ENCODE assay signal across 9 cellular contexts in genomic region chr2:231673348-231673770, GRCh38. TPM values are rescaled to one million over a fixed set of nuclear protein-coding genes. Genes with fewer than 3 reads are reported as not detected.
DNase-seq lines count a peak whose midpoint lies in the region; ATAC-seq and TF ChIP-seq lines count a peak whose summit lies in the region.
"Had no signal": no experiment of that assay in that cellular context is flagged by ENCODE, and none has a peak within 500 bp of the region (broad histone marks: within the 10 kb centered on the region; RNA-seq: fewer than 3 reads in every experiment).

No MANE protein-coding gene starts in this region.

- no peak overlapping the region for H3K4me3 ChIP-seq in cardiac muscle cell
- H3K4me3 ChIP-seq in skin epidermis, result peak overlapping the region in 2 of 7 experiments; percentile 5 to 15
- H3K4me3 ChIP-seq in A673 (ENCODE audit: low read depth, low read length, poor library complexity, severe bottlenecking), result no peak overlapping the region

- H3K4me1 ChIP-seq in cardiac muscle cell (ENCODE audit: low read depth) (peaks cover 43% of the 10 kb centered on the region), A673 (ENCODE audit: insufficient read depth, low read length, poor library complexity, severe bottlenecking) (peaks cover 14% of the 10 kb centered on the region)

- no TSS peak for BruUV-seq in A673 (replicated peaks; lab: Mats Ljungman, UMichigan)

- peak; percentile 41 for DNase-seq in NCI-H1092 treated with DMSO at 0.1 percent for 48 hours (lab: John Stamatoyannopoulos, UW)
- DNase-seq in NCI-H1092 (lab: John Stamatoyannopoulos, UW), result no peak
- DNase-seq in RWPE1 (ENCODE audit: low spot score), result no peak
- DNase-seq in cardiac muscle cell (ENCODE audit: low read depth in 1 of 2, low spot score in 1 of 2), result peak; percentile 76 to 81
- DNase-seq in A673 (ENCODE audit: low spot score), result no peak
- no peak for DNase-seq in HK-2 (ENCODE audit: unreplicated experiment)

- intact Hi-C loops in A673 (cut with micrococcal nuclease; ENCODE audit: unreplicated experiment), result loop anchor here (10.0 kb wide), 1 partner anchor 111 kb away; the partner anchor contains the start of genes COPS7B and PDE6D

- TF ChIP-seq CTCF in RWPE1 (conservative IDR thresholded peaks at IDR 0.05; ENCODE audit: low read depth), result no peak
- TF ChIP-seq CTCF in cardiac muscle cell (IDR thresholded peaks at IDR 0.05; ENCODE audit: low read depth, low read length), result no peak
- no peak for TF ChIP-seq CTCF in A673 (conservative IDR thresholded peaks at IDR 0.05; ENCODE audit: low read depth, low read length)

- CTCF ChIA-PET in RWPE1 (lab: Yijun Ruan, JAX) (interaction anchor here (0.6 to 8.1 kb wide), 3 partner anchors 41 to 196 kb away, joined by 4 to 111 read pairs (median 7); no protein-coding TSS in a partner anchor), A673 (lab: Charles Lee) (no interaction called here)

- no peak for ATAC-seq in GM19328 (IDR thresholded peaks at IDR 0.05; ENCODE audit: unreplicated experiment)

- POLR2A ChIA-PET in RWPE1 (lab: Yijun Ruan, JAX; ENCODE audit: low non-redundant PET) (no interaction called here), A673 (lab: Charles Lee; ENCODE audit: low non-redundant PET) (interaction anchor here (0.6 kb wide), 1 partner anchor 41 kb away, joined by 9 read pairs; no protein-coding TSS in a partner anchor)

- H3K36me3 ChIP-seq in cardiac muscle cell (no peaks in the 10 kb centered on the region), A673 (ENCODE audit: insufficient read depth, low read length, poor library complexity, severe bottlenecking) (no peaks in the 10 kb centered on the region)

- no peaks in the 10 kb centered on the region for H3K27me3 ChIP-seq in cardiac muscle cell
- no peaks in the 10 kb centered on the region for H3K27me3 ChIP-seq in A673 (replicated peaks; ENCODE audit: insufficient read depth, low read depth, low read length, poor library complexity)

- peak overlapping the region; percentile 68 for H3K27ac ChIP-seq in RWPE1
- H3K27ac ChIP-seq in cardiac muscle cell, result peak overlapping the region; percentile 74
- peak overlapping the region in 20 of 21 experiments; percentile 37 to 89 (median 72) for H3K27ac ChIP-seq in skin epidermis
- no peak overlapping the region for H3K27ac ChIP-seq in A673 (ENCODE audit: low read depth, low read length, poor library complexity, severe bottlenecking)
- H3K27ac ChIP-seq: 22Rv1 had no signal

- H3K9me3 ChIP-seq in cardiac muscle cell (ENCODE audit: low read depth) (no peaks in the 10 kb centered on the region), A673 (ENCODE audit: low read depth, low read length, poor library complexity, severe bottlenecking) (no peaks in the 10 kb centered on the region)

RNA-seq across cellular contexts. Expression of gene PTMA, which starts 35.0 kb away (rescaled TPM):
- total RNA-seq in cardiac muscle cell, result 638 and 737 TPM in 2 replicates
- polyA plus RNA-seq in cardiac muscle cell, result 750 and 774 TPM in 2 replicates
- total RNA-seq in A673 (2021), result 1,708 and 1,722 TPM in 2 replicates

Comparison
In these comparisons a context has a peak if more than half of its experiments do, and no peak if none do; other contexts are left out.
1. DNase-seq: peak in NCI-H1092 treated with DMSO at 0.1 percent for 48 hours (single experiment) and cardiac muscle cell (2 of 2); none in NCI-H1092 (single experiment), RWPE1 (single experiment), A673 (single experiment) and HK-2 (single experiment).